In the genomic region with DNA sequence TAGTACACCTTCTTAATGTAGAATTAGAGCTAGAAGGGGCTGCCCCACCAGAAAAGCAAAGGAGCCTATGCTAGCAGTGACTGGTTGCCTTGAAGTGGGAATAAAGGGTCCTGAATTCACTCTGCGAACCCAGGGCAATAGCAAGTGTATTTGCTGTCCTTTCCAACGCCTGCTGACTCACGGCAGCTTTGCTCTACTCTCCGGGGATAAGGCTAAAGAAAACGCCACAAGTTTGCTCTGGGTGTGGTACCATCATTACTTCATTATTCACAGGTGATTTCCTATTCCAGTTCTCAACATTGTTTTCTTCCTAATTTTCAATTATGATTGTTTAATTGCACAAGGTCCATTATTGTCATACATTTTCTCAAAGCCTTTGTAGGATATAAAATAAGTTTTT, we compare ENCODE assay signal across 20 cellular contexts.
DNase-seq lines count a peak whose midpoint lies in the region; ATAC-seq, FAIRE-seq and TF ChIP-seq lines count a peak whose summit lies in the region.
"Had no signal": no experiment of that assay in that cellular context is flagged by ENCODE, and none has a peak within 500 bp of the region (broad histone marks: within the 10 kb centered on the region; RNA-seq: fewer than 3 reads in every experiment).

No MANE protein-coding gene starts in this region.

- TF ChIP-seq RAD21 in GM12878 (IDR thresholded peaks at IDR 0.05; ENCODE audit: insufficient read depth, low read depth, low read length): no peak

- H2AFZ ChIP-seq in GM12878 (ENCODE audit: control insufficient read depth, low read depth, low read length): no peak overlapping the region

- H3K27me3 ChIP-seq in cardiac muscle cell: no peaks in the 10 kb centered on the region
- H3K27me3 ChIP-seq in GM12878 (replicated peaks in 1 of 2; ENCODE audit: control insufficient read depth in 2 of 2, insufficient read depth in 2 of 2, low read length in 1 of 2): no peaks in the 10 kb centered on the region

- no peak overlapping the region for H3K4me3 Mint-ChIP-seq in type B pancreatic cell
- H3K4me3 Mint-ChIP-seq: CD8-positive, alpha-beta memory T cell; HFFc6 had no signal

- no TSS peak for BruUV-seq in GM12878 (replicated peaks; lab: Mats Ljungman, UMichigan)

- H4K20me1 ChIP-seq in GM12878 (ENCODE audit: control insufficient read depth, insufficient read depth): no peaks in the 10 kb centered on the region

- over 99% methylated on average over 5 of the region's 5 CpGs for WGBS in GM12878 (ENCODE audit: insufficient coverage, insufficient replicate concordance, low lambda C conversion rate, missing lambda C conversion rate)

- POLR2A ChIA-PET in GM12878 (lab: Charles Lee): interaction anchor here (0.8 to 3.9 kb wide), 2 partner anchors 8 to 14 kb away, joined by 9 to 27 read pairs; no protein-coding TSS in a partner anchor

- H3K27ac ChIP-seq in cardiac muscle cell (peak overlapping the region; percentile 90), GM12878 (ENCODE audit: control insufficient read depth, insufficient read depth) (peak overlapping the region; percentile 40; the same call in 1 of the 2 replicates)
- H3K27ac ChIP-seq: SK-N-MC had no signal

- CTCF ChIA-PET in GM12878 (lab: Yijun Ruan, JAX): interaction anchor here (0.9 to 1.7 kb wide), 5 partner anchors 12 to 237 kb away, joined by 3 to 6 read pairs (median 5); no protein-coding TSS in a partner anchor

- no peak for TF ChIP-seq CTCF in cardiac muscle cell (IDR thresholded peaks at IDR 0.05; ENCODE audit: low read depth, low read length)
- TF ChIP-seq CTCF in GM12878 (IDR thresholded peaks at IDR 0.05 in 2 of 3, conservative IDR thresholded peaks at IDR 0.05 in 1 of 3; ENCODE audit: control insufficient read depth in 2 of 3, extremely low read depth in 1 of 3, insufficient read depth in 1 of 3, low read depth in 3 of 3, low read length in 3 of 3): no peak
- TF ChIP-seq CTCF in mucosa of descending colon (IDR thresholded peaks at IDR 0.05): no peak
- TF ChIP-seq CTCF in type B pancreatic cell (conservative IDR thresholded peaks at IDR 0.05): no peak

- H3K9me3 ChIP-seq in cardiac muscle cell (ENCODE audit: low read depth) (no peaks in the 10 kb centered on the region), GM12878 (replicated peaks; ENCODE audit: control insufficient read depth, insufficient read depth, low read length) (peaks cover 47% of the 10 kb centered on the region), mucosa of descending colon (no peaks in the 10 kb centered on the region)

- FAIRE-seq in GM12878 (lab: Jason Lieb, UNC): no peak
- FAIRE-seq: HepG2, RCC 7860 had no signal

- ATAC-seq in Right ventricle myocardium inferior (no peak), GM12878 (no peak), mucosa of descending colon (peak; percentile 52)

- H3K4me3 ChIP-seq in cardiac muscle cell: no peak overlapping the region
- no peak overlapping the region for H3K4me3 ChIP-seq in GM12878
- no peak overlapping the region for H3K4me3 ChIP-seq in mucosa of descending colon
- H3K4me3 ChIP-seq: BLaER1 treated with 17β-estradiol and CSF1 and Interleukin-3, amounts not matched to agents 10 nM and 100 nM; SK-N-MC had no signal

- intact Hi-C loops in Right ventricle myocardium inferior (cut with DNase I): no loop called here
- intact Hi-C loops in GM12878 (cut with micrococcal nuclease; ENCODE audit: unreplicated experiment): no loop called here
- intact Hi-C loops in mucosa of descending colon (cut with DNase I, micrococcal nuclease): no loop called here

- RAD21 ChIA-PET in GM12878 (lab: Charles Lee; ENCODE audit: unreplicated experiment): interaction anchor here (0.9 to 1.7 kb wide), 8 partner anchors 10 to 237 kb away, joined by 3 to 10 read pairs (median 4); no protein-coding TSS in a partner anchor

- H3K4me1 ChIP-seq in cardiac muscle cell (ENCODE audit: low read depth) (peaks cover 31% of the 10 kb centered on the region), GM12878 (ENCODE audit: control insufficient read depth, insufficient read depth, low read length) (peaks cover 42% of the 10 kb centered on the region), mucosa of descending colon (ENCODE audit: low read depth) (peaks cover 7% of the 10 kb centered on the region)

- H3K4me1 Mint-ChIP-seq in type B pancreatic cell (ENCODE audit: unreplicated experiment): peaks cover 9% of the 10 kb centered on the region

- TF ChIP-seq POLR2A in GM12878 (IDR thresholded peaks at IDR 0.05; ENCODE audit: low read depth, low read length): no peak

- H3K27me3 Mint-ChIP-seq in type B pancreatic cell: no peaks in the 10 kb centered on the region
- H3K27me3 Mint-ChIP-seq: CD8-positive, alpha-beta memory T cell had no signal

- H3K36me3 Mint-ChIP-seq in type B pancreatic cell: peaks cover 10% of the 10 kb centered on the region

- H3K27ac Mint-ChIP-seq in type B pancreatic cell: no peak overlapping the region
- H3K27ac Mint-ChIP-seq: HFFc6 had no signal

- H3K79me2 ChIP-seq in GM12878 (ENCODE audit: control insufficient read depth, insufficient read depth, low read length): peaks cover 43% of the 10 kb centered on the region

- in situ Hi-C loops in GM12878 (cut with MboI): no loop called here

- DNase-seq in cardiac muscle cell (ENCODE audit: low read depth in 1 of 2, low spot score in 1 of 2): no peak
- no peak for DNase-seq in Right ventricle myocardium inferior (ENCODE audit: missing footprints)
- DNase-seq in GM12878 (ENCODE audit: low read depth, low spot score): no peak
- DNase-seq in mucosa of descending colon: peak in 1 of 3 donors; percentile 14
- DNase-seq in stimulated activated CD4-positive, alpha-beta T cell treated with anti-CD3 and anti-CD28 coated beads, Interleukin-4, amount 100 ng/mL, for 1 hour: no peak
- no peak for DNase-seq in NCI-H2029 (lab: John Stamatoyannopoulos, UW)
- DNase-seq in stimulated activated CD4-positive, alpha-beta T cell treated with anti-CD3 and anti-CD28 coated beads, Interleukin-12 subunit alpha, Interleukin-12 subunit beta, amount 100 ng/mL, for 4 hours: no peak
- DNase-seq in type B pancreatic cell (ENCODE audit: extremely low spot score, unreplicated experiment): no peak
- DNase-seq: CD8-positive, alpha-beta memory T cell; DND-41; H7; HFFc6; KG1; NCI-H2107; NCI-H510A treated with DMSO at 0.1 percent for 48 hours; Right ventricle myocardium superior had no signal

- H3K9me3 Mint-ChIP-seq in type B pancreatic cell: peaks cover 7% of the 10 kb centered on the region

- H3K36me3 ChIP-seq in cardiac muscle cell (no peaks in the 10 kb centered on the region), GM12878 (ENCODE audit: control insufficient read depth in 2 of 2, insufficient read depth in 2 of 2, low read length in 1 of 2) (peaks cover 2 to 7% of the 10 kb centered on the region in 2 experiments; a peak in 3 of 4 replicates), mucosa of descending colon (ENCODE audit: low read depth) (no peaks in the 10 kb centered on the region)

- no peak overlapping the region; the same call in 1 of the 2 replicates for H3K4me2 ChIP-seq in GM12878 (ENCODE audit: control insufficient read depth, insufficient read depth)

- no peak for TF ChIP-seq EP300 in GM12878 (IDR thresholded peaks at IDR 0.05; ENCODE audit: borderline replicate concordance in 1 of 2, control insufficient read depth in 1 of 2, low read depth in 2 of 2, low read length in 2 of 2)

- SMC1A ChIA-PET in GM12878 (lab: Charles Lee; ENCODE audit: uncharacterized antibody, unreplicated experiment): interaction anchor here (1.0 to 11.1 kb wide), 9 partner anchors 8 to 237 kb away, joined by 3 to 92 read pairs (median 5); no protein-coding TSS in a partner anchor

- no peak overlapping the region for H3K9ac ChIP-seq in GM12878 (ENCODE audit: control insufficient read depth, insufficient read depth, low read length)
- H3K9ac ChIP-seq: BLaER1 treated with 17β-estradiol and CSF1 and Interleukin-3, amounts not matched to agents 10 nM and 100 nM had no signal

TF ChIP-seq in GM12878, 131 proteins besides CTCF, POLR2A, EP300 and RAD21:
- TF ChIP-seq ZNF622 (IDR thresholded peaks at IDR 0.05): no peak
- peak; percentile 47; the same call in 1 of the 2 replicates for TF ChIP-seq ZNF24 (IDR thresholded peaks at IDR 0.05)
